ENCODE assay signal across 21 cellular contexts in genomic region chr4:8938137-8938536, GRCh38.
"Had no signal": no experiment of that assay in that cellular context is flagged by ENCODE, and none has a peak within 500 bp of the region (broad histone marks: within the 10 kb centered on the region; RNA-seq: fewer than 3 reads in every experiment).

No MANE protein-coding gene starts in this region.

- H3K27me3 ChIP-seq: foreskin keratinocyte, hepatocyte had no signal

- H3K27ac ChIP-seq: coronary artery, dorsolateral prefrontal cortex, epithelial cell of prostate, foreskin keratinocyte, gastroesophageal sphincter, heart left ventricle, hepatocyte, left lung, lower lobe of right lung had no signal

- H3K9me3 ChIP-seq: lower lobe of right lung, mucosa of descending colon had no signal

- H3K27ac Mint-ChIP-seq: endodermal cell, mesothelial cell of epicardium had no signal

- H3K36me3 Mint-ChIP-seq: mesothelial cell of epicardium had no signal

- H3K4me3 ChIP-seq: coronary artery, dorsolateral prefrontal cortex, gastroesophageal sphincter, heart left ventricle, hepatocyte, left lung, lower lobe of right lung, mucosa of descending colon had no signal

- ATAC-seq: esophagus mucosa, foreskin keratinocyte, gastroesophageal sphincter, heart left ventricle, left cardiac atrium, left lung, left ventricle myocardium superior, mucosa of descending colon had no signal

- H3K4me3 Mint-ChIP-seq: endodermal cell, mesothelial cell of epicardium had no signal

- H3K4me1 Mint-ChIP-seq: endodermal cell had no signal

- H3K36me3 ChIP-seq: gastroesophageal sphincter, heart left ventricle, left lung, lower lobe of right lung had no signal

- H3K4me1 ChIP-seq: foreskin keratinocyte, gastroesophageal sphincter, heart left ventricle, left lung, lower lobe of right lung had no signal

- DNase-seq: dermis blood vessel endothelial cell; dorsolateral prefrontal cortex; effector CD4-positive, alpha-beta T cell; effector memory CD4-positive, alpha-beta T cell; endodermal cell; erythroblast; foreskin keratinocyte; heart left ventricle; hypothalamus; left cardiac atrium; left lung; left ventricle myocardium superior; lower lobe of right lung; mesenchymal stem cell; mucosa of descending colon had no signal
